ENCODE assay signal across 1 cellular context in the genomic region with DNA sequence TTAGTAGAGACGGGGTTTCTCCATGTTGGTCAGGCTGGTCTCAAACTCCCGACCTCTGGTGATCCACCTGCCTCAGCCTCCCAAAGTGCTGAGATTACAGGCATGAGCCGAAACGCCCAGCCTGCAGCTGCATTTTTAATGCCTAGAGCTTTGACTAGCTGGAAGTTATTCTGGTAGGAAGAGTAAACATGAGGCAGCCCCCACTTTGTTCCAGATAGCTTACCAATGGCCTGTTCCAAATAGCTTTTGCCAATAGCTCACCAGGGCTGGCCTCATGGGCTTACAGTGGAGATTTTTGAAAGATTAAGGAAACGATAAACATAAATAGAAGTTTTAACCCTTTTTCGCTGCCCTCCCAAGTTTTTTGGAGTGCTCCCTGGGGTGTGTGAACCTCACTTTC.
TF ChIP-seq lines count a peak whose summit lies in the region.

No MANE protein-coding gene starts in this region.

TF ChIP-seq in HepG2, 621 proteins besides CTCF, POLR2A, EP300 and RAD21 (continued from another document):
- TF ChIP-seq ZBTB37 (CRISPR knock-in tag; IDR thresholded peaks at IDR 0.05) (0 out of 2 replicates have a peak, but pooled peaks have one; percentile 16), ZHX2 (IDR thresholded peaks at IDR 0.05; ENCODE audit: low read depth) (no peak), ZHX2 (CRISPR knock-in tag; IDR thresholded peaks at IDR 0.05; ENCODE audit: borderline replicate concordance) (no peak), ZNF672 (CRISPR knock-in tag; IDR thresholded peaks at IDR 0.05) (0 out of 2 replicates have a peak, but pooled peaks have one; percentile 12), ZSCAN31 (CRISPR knock-in tag; IDR thresholded peaks at IDR 0.05; ENCODE audit: low read depth) (0 out of 2 replicates have a peak, but pooled peaks have one; percentile 27), POLR2AphosphoS5 (IDR thresholded peaks at IDR 0.05; ENCODE audit: low read depth, low read length) (no peak), MBD4 (IDR thresholded peaks at IDR 0.05; ENCODE audit: borderline replicate concordance, low read length) (no peak)
